ENCODE assay signal across 9 cellular contexts in genomic region chr16:57266531-57267268, GRCh38. TPM values are rescaled to one million over a fixed set of nuclear protein-coding genes. Genes with fewer than 3 reads are reported as not detected.
DNase-seq lines count a peak whose midpoint lies in the region; ATAC-seq, FAIRE-seq and TF ChIP-seq lines count a peak whose summit lies in the region.
"Had no signal": no experiment of that assay in that cellular context is flagged by ENCODE, and none has a peak within 500 bp of the region (broad histone marks: within the 10 kb centered on the region; RNA-seq: fewer than 3 reads in every experiment).

No MANE protein-coding gene starts in this region.

- ATAC-seq in CD4-positive, CD25-positive, alpha-beta regulatory T cell (ENCODE audit: low read depth in 2 of 2): peak; percentile 70 to 76
- ATAC-seq in GM12878: peak; percentile 29
- peak; percentile 1 to 3 for ATAC-seq in lower lobe of right lung
- no peak for ATAC-seq in HG03571 (IDR thresholded peaks at IDR 0.05; ENCODE audit: unreplicated experiment)
- ATAC-seq in HG02884 (IDR thresholded peaks at IDR 0.05; ENCODE audit: unreplicated experiment): no peak

- TF ChIP-seq POLR2A in GM12878 (IDR thresholded peaks at IDR 0.05; ENCODE audit: low read depth, low read length): no peak

- TF ChIP-seq EP300 in GM12878 (IDR thresholded peaks at IDR 0.05; ENCODE audit: borderline replicate concordance in 1 of 2, control insufficient read depth in 1 of 2, low read depth in 2 of 2, low read length in 2 of 2): no peak

- peaks cover 14% of the 10 kb centered on the region for H3K4me1 ChIP-seq in CD4-positive, CD25-positive, alpha-beta regulatory T cell (ENCODE audit: control insufficient read depth, insufficient read depth, low read length, poor library complexity, severe bottlenecking)
- no peaks in the 10 kb centered on the region for H3K4me1 ChIP-seq in GM12878 (ENCODE audit: control insufficient read depth, insufficient read depth, low read length)
- peaks cover 67% of the 10 kb centered on the region for H3K4me1 ChIP-seq in lower lobe of right lung

- no peak overlapping the region for H3K9ac ChIP-seq in GM12878 (ENCODE audit: control insufficient read depth, insufficient read depth, low read length)

- H4K20me1 ChIP-seq in GM12878 (ENCODE audit: control insufficient read depth, insufficient read depth): no peaks in the 10 kb centered on the region

- intact Hi-C loops in GM12878 (cut with micrococcal nuclease; ENCODE audit: unreplicated experiment): no loop called here
- intact Hi-C loops in lower lobe of right lung (cut with DNase I): no loop called here

- in situ Hi-C loops in GM12878 (cut with MboI): no loop called here

- H3K27me3 ChIP-seq in CD4-positive, CD25-positive, alpha-beta regulatory T cell (ENCODE audit: control insufficient read depth, insufficient read depth, low read length): no peaks in the 10 kb centered on the region
- H3K27me3 ChIP-seq in GM12878 (replicated peaks in 1 of 2; ENCODE audit: control insufficient read depth in 2 of 2, insufficient read depth in 2 of 2, low read length in 1 of 2) (no peaks in the 10 kb centered on the region), lower lobe of right lung (ENCODE audit: low read depth) (no peaks in the 10 kb centered on the region)

- no peak overlapping the region for H3K27ac ChIP-seq in CD4-positive, CD25-positive, alpha-beta regulatory T cell (ENCODE audit: insufficient read depth, low read length, poor library complexity, severe bottlenecking)
- H3K27ac ChIP-seq in RWPE1 (peak overlapping the region; percentile 98), GM12878 (ENCODE audit: control insufficient read depth, insufficient read depth) (no peak overlapping the region), lower lobe of right lung (peak overlapping the region; percentile 80)

- POLR2A ChIA-PET in RWPE1 (lab: Yijun Ruan, JAX; ENCODE audit: low non-redundant PET) (interaction anchor here (0.5 kb wide), 1 partner anchor 22 kb away, joined by 3 read pairs; no protein-coding TSS in a partner anchor), GM12878 (lab: Charles Lee) (interaction anchor here (0.6 to 1.3 kb wide), 4 partner anchors 20 to 204 kb away, joined by 3 to 10 read pairs (median 4); no protein-coding TSS in a partner anchor)

- H3K4me2 ChIP-seq in GM12878 (ENCODE audit: control insufficient read depth, insufficient read depth): no peak overlapping the region

- peaks cover 4 to 33% (median 7%) of the 10 kb centered on the region in 4 donors for H3K4me1 Mint-ChIP-seq in CD4-positive, CD25-positive, alpha-beta regulatory T cell
- H3K4me1 Mint-ChIP-seq in HFFc6 (ENCODE audit: low read depth): peaks cover 7% of the 10 kb centered on the region; the same call in 1 of the 2 replicates

- H3K9me3 Mint-ChIP-seq in CD4-positive, CD25-positive, alpha-beta regulatory T cell: no peaks in the 10 kb centered on the region
- no peaks in the 10 kb centered on the region for H3K9me3 Mint-ChIP-seq in HFFc6

- RAD21 ChIA-PET in GM12878 (lab: Charles Lee; ENCODE audit: unreplicated experiment): interaction anchor here (0.6 to 0.7 kb wide), 2 partner anchors 33 to 81 kb away, joined by 3 to 4 read pairs; no protein-coding TSS in a partner anchor

- H3K4me3 ChIP-seq in CD4-positive, CD25-positive, alpha-beta regulatory T cell (ENCODE audit: low read depth, low read length): no peak overlapping the region
- no peak overlapping the region for H3K4me3 ChIP-seq in GM12878
- peak overlapping the region; percentile 18 for H3K4me3 ChIP-seq in lower lobe of right lung

- no peak for TF ChIP-seq RAD21 in GM12878 (IDR thresholded peaks at IDR 0.05; ENCODE audit: insufficient read depth, low read depth, low read length)

- H3K79me2 ChIP-seq in GM12878 (ENCODE audit: control insufficient read depth, insufficient read depth, low read length): no peaks in the 10 kb centered on the region

- H3K9me3 ChIP-seq in CD4-positive, CD25-positive, alpha-beta regulatory T cell (ENCODE audit: control insufficient read depth in 2 of 2, low read length in 2 of 2): no peaks in the 10 kb centered on the region
- H3K9me3 ChIP-seq in GM12878 (replicated peaks; ENCODE audit: control insufficient read depth, insufficient read depth, low read length) (no peaks in the 10 kb centered on the region), lower lobe of right lung (no peaks in the 10 kb centered on the region)

- peak in 2 of 3 donors; percentile 52 to 68 for DNase-seq in CD4-positive, CD25-positive, alpha-beta regulatory T cell
- DNase-seq in RWPE1 (ENCODE audit: low spot score) (peak; percentile 26), GM12878 (ENCODE audit: low read depth, low spot score) (no peak), lower lobe of right lung (no peak), LoVo (ENCODE audit: low spot score) (no peak), HFFc6 (no peak)

- H3K36me3 ChIP-seq in CD4-positive, CD25-positive, alpha-beta regulatory T cell (ENCODE audit: control insufficient read depth, insufficient read depth, low read length): no peaks in the 10 kb centered on the region
- H3K36me3 ChIP-seq in GM12878 (ENCODE audit: control insufficient read depth in 2 of 2, insufficient read depth in 2 of 2, low read length in 1 of 2) (no peaks in the 10 kb centered on the region), lower lobe of right lung (no peaks in the 10 kb centered on the region)

- peak overlapping the region; percentile 76 to 94 (median 92) for H3K27ac Mint-ChIP-seq in CD4-positive, CD25-positive, alpha-beta regulatory T cell
- H3K27ac Mint-ChIP-seq in HFFc6: no peak overlapping the region

- H3K27me3 Mint-ChIP-seq in CD4-positive, CD25-positive, alpha-beta regulatory T cell: peaks cover 2% of the 10 kb centered on the region
- H3K27me3 Mint-ChIP-seq in HFFc6 (ENCODE audit: insufficient read depth): peaks cover under 1% of the 10 kb centered on the region

- H2AFZ ChIP-seq in GM12878 (ENCODE audit: control insufficient read depth, low read depth, low read length): no peak overlapping the region

- SMC1A ChIA-PET in GM12878 (lab: Charles Lee; ENCODE audit: uncharacterized antibody, unreplicated experiment): interaction anchor here (0.9 kb wide), 1 partner anchor 10 kb away, joined by 3 read pairs; no protein-coding TSS in a partner anchor

- no peaks in the 10 kb centered on the region for H3K36me3 Mint-ChIP-seq in CD4-positive, CD25-positive, alpha-beta regulatory T cell
- no peaks in the 10 kb centered on the region for H3K36me3 Mint-ChIP-seq in HFFc6 (ENCODE audit: low read depth)

- H3K4me3 Mint-ChIP-seq in CD4-positive, CD25-positive, alpha-beta regulatory T cell: peak overlapping the region; percentile 23 to 72 (median 61)
- H3K4me3 Mint-ChIP-seq in HFFc6: no peak overlapping the region

- CTCF ChIA-PET in RWPE1 (lab: Yijun Ruan, JAX) (interaction anchor here (0.6 kb wide), 1 partner anchor 36 kb away, joined by 3 read pairs; no protein-coding TSS in a partner anchor), GM12878 (lab: Yijun Ruan, JAX) (interaction anchor here (0.6 kb wide), 1 partner anchor 1523 kb away, joined by 3 read pairs; no protein-coding TSS in a partner anchor)

- TF ChIP-seq CTCF in RWPE1 (conservative IDR thresholded peaks at IDR 0.05; ENCODE audit: low read depth): no peak
- TF ChIP-seq CTCF in GM12878 (IDR thresholded peaks at IDR 0.05 in 2 of 3, conservative IDR thresholded peaks at IDR 0.05 in 1 of 3; ENCODE audit: control insufficient read depth in 2 of 3, extremely low read depth in 1 of 3, insufficient read depth in 1 of 3, low read depth in 3 of 3, low read length in 3 of 3): no peak
- TF ChIP-seq CTCF in lower lobe of right lung (IDR thresholded peaks at IDR 0.05): no peak
- no peak for TF ChIP-seq CTCF in HFFc6 (IDR thresholded peaks at IDR 0.05)

- no peak for FAIRE-seq in GM12878 (lab: Jason Lieb, UNC)

- WGBS in GM12878 (ENCODE audit: insufficient coverage, insufficient replicate concordance, low lambda C conversion rate, missing lambda C conversion rate): 4% methylated on average over 6 of the region's 6 CpGs

- BruUV-seq in GM12878 (replicated peaks; lab: Mats Ljungman, UMichigan): no TSS peak

RNA-seq across cellular contexts. Expression of gene PLLP, which starts 17.8 kb away (rescaled TPM):
- not detected for total RNA-seq in CD4-positive, CD25-positive, alpha-beta regulatory T cell
- 1 to 10 TPM in 2 of 4 donors, under 1 TPM in 2; 0.46 to 1.3 (median 0.82) TPM for polyA plus RNA-seq in CD4-positive, CD25-positive, alpha-beta regulatory T cell
- total RNA-seq in GM12878 (2013; cell fraction: nucleolus; rRNA removed): 1.3 and 1.8 TPM in 2 replicates
- total RNA-seq in GM12878 (2014; rRNA removed) (0.65 and 0.79 TPM in 2 replicates), GM12878 (2014; rRNA removed; fragmentation: Illumina TruSeq; extraction: Trizol) (0.27 and 0.28 TPM in 2 replicates), GM12878 (2021) (0.77 and 1.3 TPM in 2 replicates), lower lobe of right lung (77.5 TPM)
- polyA plus RNA-seq in GM12878 (2011; ENCODE audit: low read depth): 0.75 TPM
- polyA plus RNA-seq in GM12878 (2011; rRNA removed) (4.5 and 5.8 TPM in 2 replicates), GM12878 (2014; fragmentation: Illumina TruSeq; extraction: Trizol) (0.44 and 0.54 TPM in 2 replicates), GM12878 (2014; fragmentation: Nextera tagmentation; extraction: Ambion mirVana) (under 1 TPM; 0.23 to 0.49 TPM), GM12878 (2014; rRNA removed) (1.2 TPM in 2 replicates), GM12878 (2016; fragmentation: Nextera tagmentation; extraction: Ambion mirVana) (under 1 TPM; 0.21 to 0.88 TPM)
- polyA plus RNA-seq in GM12878 (2011; cell fraction: cytosol; rRNA removed): 7.2 and 8.2 TPM in 2 replicates
- 2.8 and 4.8 TPM in 2 replicates for polyA plus RNA-seq in GM12878 (2011; cell fraction: nucleus; rRNA removed)
- 1.2 and 1.4 TPM in 2 replicates for polyA plus RNA-seq in GM12878 (2012)
- 2.9 and 3.6 TPM in 2 replicates for polyA minus RNA-seq in GM12878 (2011; rRNA and poly(A)+ RNA removed)
- 0.94 and 1.6 TPM in 2 replicates for polyA minus RNA-seq in GM12878 (2011; cell fraction: cytosol; rRNA and poly(A)+ RNA removed)
- polyA minus RNA-seq in GM12878 (2011; cell fraction: nucleus; rRNA and poly(A)+ RNA removed): 1.1 and 1.6 TPM in 2 replicates
- total RNA-seq in HFFc6 (2021; fragmentation: NEBNext Ultra II Directional; extraction: Animal tissue kit (Norgen Biotek cat#: 25700)): not detected
- total RNA-seq: myocyte had no signal

RNA-seq across cellular contexts. Expression of gene ARL2BP, which starts 21.6 kb away (rescaled TPM):
- total RNA-seq in CD4-positive, CD25-positive, alpha-beta regulatory T cell: 26.9 TPM
- 100 to 1,000 TPM; 102 to 121 (median 104) TPM for polyA plus RNA-seq in CD4-positive, CD25-positive, alpha-beta regulatory T cell
- total RNA-seq in GM12878 (2013; cell fraction: nucleolus; rRNA removed): 9.4 and 9.6 TPM in 2 replicates
- total RNA-seq in GM12878 (2014; rRNA removed) (30.9 and 35.8 TPM in 2 replicates), GM12878 (2014; rRNA removed; fragmentation: Illumina TruSeq; extraction: Trizol) (26.3 and 27.4 TPM in 2 replicates), GM12878 (2021) (25.5 and 28.5 TPM in 2 replicates), lower lobe of right lung (58.1 TPM)
- 17.5 TPM for polyA plus RNA-seq in GM12878 (2011; ENCODE audit: low read depth)
- polyA plus RNA-seq in GM12878 (2011; rRNA removed) (51.1 and 56.6 TPM in 2 replicates), GM12878 (2014; fragmentation: Illumina TruSeq; extraction: Trizol) (33.6 and 35.5 TPM in 2 replicates), GM12878 (2014; fragmentation: Nextera tagmentation; extraction: Ambion mirVana) (10 to 100 TPM; 12.5 to 20.5 TPM), GM12878 (2014; rRNA removed) (21.7 and 23.9 TPM in 2 replicates), GM12878 (2016; fragmentation: Nextera tagmentation; extraction: Ambion mirVana) (10 to 100 TPM; 44.2 to 50.9 TPM)
- 35.3 and 41.2 TPM in 2 replicates for polyA plus RNA-seq in GM12878 (2011; cell fraction: cytosol; rRNA removed)
- 17.4 and 18.8 TPM in 2 replicates for polyA plus RNA-seq in GM12878 (2011; cell fraction: nucleus; rRNA removed)
- 19.1 and 21.0 TPM in 2 replicates for polyA plus RNA-seq in GM12878 (2012)
- 24.3 and 31.6 TPM in 2 replicates for polyA minus RNA-seq in GM12878 (2011; rRNA and poly(A)+ RNA removed)
- 12.7 and 22.0 TPM in 2 replicates for polyA minus RNA-seq in GM12878 (2011; cell fraction: cytosol; rRNA and poly(A)+ RNA removed)
- 5.2 and 6.2 TPM in 2 replicates for polyA minus RNA-seq in GM12878 (2011; cell fraction: nucleus; rRNA and poly(A)+ RNA removed)
- 10 to 100 TPM; 70.3 to 80.0 (median 76.7) TPM for total RNA-seq in HFFc6 (2021; fragmentation: NEBNext Ultra II Directional; extraction: Animal tissue kit (Norgen Biotek cat#: 25700))

Comparison
In these comparisons a context has a peak if more than half of its experiments do, and no peak if none do; other contexts are left out.
1. ATAC-seq: peak in CD4-positive, CD25-positive, alpha-beta regulatory T cell (2 of 2), GM12878 (single experiment) and lower lobe of right lung (2 of 2); none in HG03571 (single experiment) and HG02884 (single experiment).
2. DNase-seq: peak in CD4-positive, CD25-positive, alpha-beta regulatory T cell (2 of 3) and RWPE1 (single experiment); none in GM12878 (single experiment), lower lobe of right lung (single experiment), LoVo (single experiment) and HFFc6 (single experiment).
3. H3K27ac ChIP-seq: peak in RWPE1 (single experiment) and lower lobe of right lung (single experiment); none in CD4-positive, CD25-positive, alpha-beta regulatory T cell (single experiment) and GM12878 (single experiment).
4. RNA of gene PLLP, which starts 17.8 kb away (total RNA-seq): 77.5 TPM in lower lobe of right lung (single experiment); 0.27 to 1.8 TPM in GM12878, not detected in CD4-positive, CD25-positive, alpha-beta regulatory T cell (single experiment) and not detected in HFFc6; every median in the first group is over 10 times any median in the second.